ENCODE assay signal across 11 cellular contexts in the genomic region with DNA sequence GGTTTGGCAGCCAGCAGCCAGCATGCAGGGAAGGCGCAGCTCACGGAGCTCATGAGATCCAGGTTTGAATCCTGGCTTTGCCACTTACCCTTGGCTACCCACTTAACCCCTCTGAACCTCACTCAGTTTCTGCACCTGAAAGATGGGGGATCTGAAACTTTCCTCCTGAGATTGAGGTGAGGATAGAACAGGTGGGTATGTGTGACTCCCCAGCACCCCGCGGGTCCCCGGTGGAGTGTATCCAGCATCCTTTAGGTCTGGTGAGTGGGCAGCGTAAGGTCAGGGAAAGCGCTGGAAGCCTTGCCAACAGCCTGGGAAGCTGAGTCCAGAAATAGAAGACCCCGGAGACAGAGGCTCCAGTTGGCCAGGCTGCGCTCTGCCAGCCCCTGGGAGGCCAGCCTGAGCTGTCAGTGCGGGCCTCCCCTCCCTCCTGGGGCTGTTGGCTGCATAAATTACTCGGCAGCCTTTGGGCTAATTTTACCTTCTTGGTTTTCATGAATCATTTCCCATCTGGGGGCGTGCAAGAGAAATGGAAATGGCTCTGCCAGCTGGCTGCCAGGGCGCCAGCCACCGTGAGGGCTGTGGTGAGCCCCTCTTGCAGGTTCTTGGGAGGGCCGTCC. TPM values are rescaled to one million over a fixed set of nuclear protein-coding genes. Genes with fewer than 3 reads are reported as not detected.
DNase-seq lines count a peak whose midpoint lies in the region; ATAC-seq and TF ChIP-seq lines count a peak whose summit lies in the region.
"Had no signal": no experiment of that assay in that cellular context is flagged by ENCODE, and none has a peak within 500 bp of the region (broad histone marks: within the 10 kb centered on the region; RNA-seq: fewer than 3 reads in every experiment).

No MANE protein-coding gene starts in this region.

- H3K4me3 ChIP-seq in BLaER1 treated with 17β-estradiol and CSF1 and Interleukin-3, amounts not matched to agents 10 nM and 100 nM: peak overlapping the region in 3 of 10 experiments; percentile 4 to 38 (median 11); a peak in 3 of 20 replicates
- no peak overlapping the region for H3K4me3 ChIP-seq in Loucy (ENCODE audit: low read length, poor library complexity, severe bottlenecking)
- H3K4me3 ChIP-seq in osteoblast (ENCODE audit: insufficient read depth, low read length): no peak overlapping the region

- H3K27me3 ChIP-seq in BLaER1 treated with 17β-estradiol and CSF1 and Interleukin-3, amounts not matched to agents 10 nM and 100 nM: no peaks in the 10 kb centered on the region
- H3K27me3 ChIP-seq in Loucy (ENCODE audit: insufficient read depth, low read length, poor library complexity, severe bottlenecking): no peaks in the 10 kb centered on the region
- peaks cover 2% of the 10 kb centered on the region for H3K27me3 ChIP-seq in osteoblast (ENCODE audit: insufficient read depth, low read length)

- H3F3A ChIP-seq in Loucy (ENCODE audit: low read depth): no peaks in the 10 kb centered on the region

- H3K9me2 ChIP-seq in Loucy (replicated peaks; ENCODE audit: low read depth, low read length): no peaks in the 10 kb centered on the region

- TF ChIP-seq CTCF in Loucy (conservative IDR thresholded peaks at IDR 0.05; ENCODE audit: low read length): no peak; the same call in 1 of the 2 replicates
- TF ChIP-seq CTCF in osteoblast (IDR thresholded peaks at IDR 0.05; ENCODE audit: extremely low read depth, low read depth, low read length): no peak

- peaks cover 20 to 77% (median 71%) of the 10 kb centered on the region in 10 experiments for H3K4me1 ChIP-seq in BLaER1 treated with 17β-estradiol and CSF1 and Interleukin-3, amounts not matched to agents 10 nM and 100 nM
- H3K4me1 ChIP-seq in Loucy (ENCODE audit: insufficient read depth, low read length, poor library complexity, severe bottlenecking) (peaks cover 25% of the 10 kb centered on the region), osteoblast (ENCODE audit: insufficient read depth, low read length) (peaks cover 8% of the 10 kb centered on the region)

- in situ Hi-C loops in KBM-7 (cut with MboI; ENCODE audit: low pct_unique_long_range_greater_than_20kb, low sequenced_read_pairs): no loop called here

- ATAC-seq in GM18498 (IDR thresholded peaks at IDR 0.05; ENCODE audit: unreplicated experiment): no peak
- no peak for ATAC-seq in GM19395 (IDR thresholded peaks at IDR 0.05; ENCODE audit: unreplicated experiment)
- ATAC-seq: naive thymus-derived CD8-positive, alpha-beta T cell had no signal

- DNase-seq in cerebellar cortex (ENCODE audit: low spot score) (peak; percentile 61), osteoblast (ENCODE audit: insufficient read length, low spot score, missing footprints) (peak; percentile 97), EL (no peak), KBM-7 (no peak)
- DNase-seq: CD8-positive, alpha-beta memory T cell; NCI-H187 had no signal

- peak overlapping the region; percentile 79 to 95 (median 86) for H3K4me2 ChIP-seq in BLaER1 treated with 17β-estradiol and CSF1 and Interleukin-3, amounts not matched to agents 10 nM and 100 nM
- H3K4me2 ChIP-seq in Loucy (ENCODE audit: low read depth, low read length, poor library complexity, severe bottlenecking): peak overlapping the region; percentile 46
- H3K4me2 ChIP-seq in osteoblast (ENCODE audit: insufficient read depth, low read length): peak overlapping the region; percentile 10

- no peaks in the 10 kb centered on the region for H3K9me3 ChIP-seq in BLaER1 treated with 17β-estradiol and CSF1 and Interleukin-3, amounts not matched to agents 10 nM and 100 nM (replicated peaks in 1 of 11)
- no peaks in the 10 kb centered on the region for H3K9me3 ChIP-seq in Loucy (ENCODE audit: insufficient read depth, low read depth, low read length)
- H3K9me3 ChIP-seq in osteoblast (ENCODE audit: low read depth, low read length): no peaks in the 10 kb centered on the region

- H3K27ac ChIP-seq in BLaER1 treated with 17β-estradiol and CSF1 and Interleukin-3, amounts not matched to agents 10 nM and 100 nM: peak overlapping the region in 4 of 11 experiments; percentile 1 to 34 (median 20); a peak in 6 of 22 replicates
- H3K27ac ChIP-seq in osteoblast (ENCODE audit: low read depth, low read length): no peak overlapping the region

- no peaks in the 10 kb centered on the region for H3K36me3 ChIP-seq in BLaER1 treated with 17β-estradiol and CSF1 and Interleukin-3, amounts not matched to agents 10 nM and 100 nM
- no peaks in the 10 kb centered on the region for H3K36me3 ChIP-seq in Loucy (ENCODE audit: insufficient read depth, low read length)
- no peaks in the 10 kb centered on the region for H3K36me3 ChIP-seq in osteoblast (ENCODE audit: insufficient read depth, low read length)

- peaks cover 0 to 98% (median 85%) of the 10 kb centered on the region in 11 experiments; a peak in 19 of 22 replicates for H4K20me1 ChIP-seq in BLaER1 treated with 17β-estradiol and CSF1 and Interleukin-3, amounts not matched to agents 10 nM and 100 nM
- H4K20me1 ChIP-seq in Loucy (ENCODE audit: insufficient read depth, low read length, poor library complexity, severe bottlenecking): peaks cover 8% of the 10 kb centered on the region
- peaks cover 62% of the 10 kb centered on the region for H4K20me1 ChIP-seq in osteoblast (ENCODE audit: insufficient read depth, low read length)

- H3K9ac ChIP-seq in BLaER1 treated with 17β-estradiol and CSF1 and Interleukin-3, amounts not matched to agents 10 nM and 100 nM: peak overlapping the region in 7 of 11 experiments; percentile 10 to 46 (median 32); a peak in 9 of 22 replicates
- peak overlapping the region; percentile 21 for H3K9ac ChIP-seq in Loucy (ENCODE audit: low read depth, low read length, poor library complexity, severe bottlenecking)

- H3K79me2 ChIP-seq in Loucy (ENCODE audit: insufficient read depth, low read length): peaks cover 85% of the 10 kb centered on the region
- H3K79me2 ChIP-seq in osteoblast (ENCODE audit: insufficient read depth, low read length): no peaks in the 10 kb centered on the region

- no peak overlapping the region for H2AFZ ChIP-seq in Loucy (ENCODE audit: low read length)
- no peak overlapping the region for H2AFZ ChIP-seq in osteoblast (ENCODE audit: low read length)

RNA-seq across cellular contexts. Expression of gene PRDM11, which starts 17.6 kb away (rescaled TPM):
- 5.4 and 6.8 TPM in 2 replicates for total RNA-seq in osteoblast

Comparison
In these comparisons a context has a peak if more than half of its experiments do, and no peak if none do; other contexts are left out.
1. H3K4me2 ChIP-seq: peak in every context shown above with its lines; median percentile 86 in BLaER1 treated with 17β-estradiol and CSF1 and Interleukin-3, amounts not matched to agents 10 nM and 100 nM; 46 in Loucy; 10 in osteoblast.
2. DNase-seq: peak in cerebellar cortex (single experiment) and osteoblast (single experiment); none in EL (single experiment) and KBM-7 (single experiment).